In genomic region chr2:45578056-45578843, GRCh38 we compare ENCODE assay signal across 7 cellular contexts. TPM values are rescaled to one million over a fixed set of nuclear protein-coding genes. Genes with fewer than 3 reads are reported as not detected.
DNase-seq lines count a peak whose midpoint lies in the region; ATAC-seq and TF ChIP-seq lines count a peak whose summit lies in the region.

No MANE protein-coding gene starts in this region.

- peaks cover 2 to 7% of the 10 kb centered on the region in 2 donors for H3K36me3 Mint-ChIP-seq in activated T-cell treated with anti-CD3 and anti-CD28 coated beads, Interleukin-2, amount 50 U/mL, for 72 hours (ENCODE audit: insufficient read depth in 2 of 2)

- H3K9me3 Mint-ChIP-seq in activated T-cell treated with anti-CD3 and anti-CD28 coated beads, Interleukin-2, amount 50 U/mL, for 72 hours = no peaks in the 10 kb centered on the region

- no peaks in the 10 kb centered on the region for H3K9me3 ChIP-seq in right lobe of liver

- peaks cover 0 to 4% (median 3%) of the 10 kb centered on the region in 4 donors for H3K36me3 ChIP-seq in right lobe of liver

- DNase-seq in ELF-1 (ENCODE audit: low read depth, low spot score) = peak; percentile 25
- DNase-seq in Kasumi-1 (lab: John Stamatoyannopoulos, UW) = peak; percentile 65
- DNase-seq in activated T-cell treated with anti-CD3 and anti-CD28 coated beads, Interleukin-2, amount 50 U/mL, for 72 hours = no peak
- DNase-seq in right lobe of liver = no peak
- no peak for DNase-seq in head of caudate nucleus
- no peak for DNase-seq in KG1 (lab: John Stamatoyannopoulos, UW)

- 78% methylated on average over 5 of the region's 5 CpGs for WGBS in right lobe of liver (ENCODE audit: insufficient coverage, low coverage, low lambda C conversion rate, missing lambda C conversion rate)

- peaks cover 5% of the 10 kb centered on the region for H3K4me1 Mint-ChIP-seq in activated T-cell treated with anti-CD3 and anti-CD28 coated beads, Interleukin-2, amount 50 U/mL, for 72 hours (ENCODE audit: low read depth)

- ATAC-seq in activated T-cell treated with anti-CD3 and anti-CD28 coated beads, Interleukin-2, amount 50 U/mL, for 72 hours (replicated peaks in 1 of 2) = peak; percentile 76 to 79
- ATAC-seq in right lobe of liver = peak in 2 of 4 donors; percentile 43 to 56
- ATAC-seq in GM19324 (IDR thresholded peaks at IDR 0.05; ENCODE audit: low FRiP score, unreplicated experiment) = no peak

- H3K4me3 ChIP-seq in right lobe of liver = no peak overlapping the region

- H3K27me3 ChIP-seq in right lobe of liver = no peaks in the 10 kb centered on the region

- H3K27me3 Mint-ChIP-seq in activated T-cell treated with anti-CD3 and anti-CD28 coated beads, Interleukin-2, amount 50 U/mL, for 72 hours (ENCODE audit: low read depth) = no peaks in the 10 kb centered on the region

- intact Hi-C loops in right lobe of liver (cut with DNase I) (no loop called here), head of caudate nucleus (cut with DNase I) (no loop called here)

- no peak for TF ChIP-seq POLR2A in right lobe of liver (IDR thresholded peaks at IDR 0.05)

- no peak overlapping the region for H3K27ac ChIP-seq in right lobe of liver

- no peak overlapping the region for H3K4me3 Mint-ChIP-seq in activated T-cell treated with anti-CD3 and anti-CD28 coated beads, Interleukin-2, amount 50 U/mL, for 72 hours

- H3K27ac Mint-ChIP-seq in activated T-cell treated with anti-CD3 and anti-CD28 coated beads, Interleukin-2, amount 50 U/mL, for 72 hours = no peak overlapping the region

- no peaks in the 10 kb centered on the region for H3K4me1 ChIP-seq in right lobe of liver

- peak; percentile 10 to 29 (median 20) for TF ChIP-seq CTCF in right lobe of liver (IDR thresholded peaks at IDR 0.05)

RNA-seq across cellular contexts. Expression of gene SRBD1, which starts 32.8 kb away (rescaled TPM):
- total RNA-seq in activated T-cell treated with anti-CD3 and anti-CD28 coated beads, Interleukin-2, amount 50 U/mL, for 72 hours = 10 to 100 TPM; 19.0 to 20.3 TPM
- 10 to 100 TPM in 2 of 6 experiments, 1 to 10 TPM in 4; 7.4 to 14.1 (median 9.4) TPM for total RNA-seq in right lobe of liver

Comparison
In these comparisons a context has a peak if more than half of its experiments do, and no peak if none do; other contexts are left out.
1. DNase-seq: peak in ELF-1 (single experiment) and Kasumi-1 (2 of 2); none in activated T-cell treated with anti-CD3 and anti-CD28 coated beads, Interleukin-2, amount 50 U/mL, for 72 hours (0 of 2), right lobe of liver (0 of 3), head of caudate nucleus (0 of 42) and KG1 (single experiment).